Comparison of ENCODE assay signal across 15 cellular contexts in genomic region chr20:23141450-23142161, GRCh38. TPM values are rescaled to one million over a fixed set of nuclear protein-coding genes. Genes with fewer than 3 reads are reported as not detected.
DNase-seq lines count a peak whose midpoint lies in the region; ATAC-seq and TF ChIP-seq lines count a peak whose summit lies in the region.
"Had no signal": no experiment of that assay in that cellular context is flagged by ENCODE, and none has a peak within 500 bp of the region (broad histone marks: within the 10 kb centered on the region; RNA-seq: fewer than 3 reads in every experiment).

No MANE protein-coding gene starts in this region.

- H3K9me3 ChIP-seq in ascending aorta (no peaks in the 10 kb centered on the region), muscle layer of colon (ENCODE audit: low read length) (no peaks in the 10 kb centered on the region)
- H3K9me3 ChIP-seq in effector memory CD4-positive, alpha-beta T cell (ENCODE audit: control insufficient read depth, low read length) = no peaks in the 10 kb centered on the region

- H3K36me3 ChIP-seq in ascending aorta (no peaks in the 10 kb centered on the region), muscle layer of colon (ENCODE audit: insufficient read depth, low read length) (no peaks in the 10 kb centered on the region)
- no peaks in the 10 kb centered on the region for H3K36me3 ChIP-seq in effector memory CD4-positive, alpha-beta T cell (ENCODE audit: control insufficient read depth, insufficient read depth, low read length)

- no peak for TF ChIP-seq CTCF in ascending aorta (IDR thresholded peaks at IDR 0.05)

- H3K4me1 ChIP-seq in ascending aorta = peaks cover 11 to 38% of the 10 kb centered on the region in 2 donors
- peaks cover 4% of the 10 kb centered on the region for H3K4me1 ChIP-seq in muscle layer of colon (ENCODE audit: insufficient read depth, low read length)
- H3K4me1 ChIP-seq in effector memory CD4-positive, alpha-beta T cell (ENCODE audit: control insufficient read depth, insufficient read depth, low read length, poor library complexity, severe bottlenecking) = peaks cover 11% of the 10 kb centered on the region

- DNase-seq in stimulated activated naive CD8-positive, alpha-beta T cell treated with anti-CD3 and anti-CD28 coated beads, Interleukin-15, amount 100 ng/mL, for 72 hours = no peak
- DNase-seq in stimulated activated naive CD8-positive, alpha-beta T cell treated with anti-CD3 and anti-CD28 coated beads, Interleukin-15, Interleukin-2, amounts not matched to agents 100 U/mL and 50 U/mL, for 24 hours = no peak
- no peak for DNase-seq in ascending aorta (ENCODE audit: low spot score in 2 of 2)
- DNase-seq in effector memory CD4-positive, alpha-beta T cell = no peak
- no peak for DNase-seq in cerebellar cortex (ENCODE audit: low spot score)
- DNase-seq: C1 segment of cervical spinal cord, HCEC 1CT had no signal

- H3K4me3 ChIP-seq in ascending aorta (no peak overlapping the region), muscle layer of colon (ENCODE audit: low read depth in 1 of 2, low read length in 2 of 2) (no peak overlapping the region)
- no peak overlapping the region for H3K4me3 ChIP-seq in effector memory CD4-positive, alpha-beta T cell (ENCODE audit: insufficient read depth, low read depth, low read length, poor library complexity, severe bottlenecking)

- H3K27ac Mint-ChIP-seq in stimulated activated naive CD8-positive, alpha-beta T cell treated with anti-CD3 and anti-CD28 coated beads, Interleukin-15, amount 100 ng/mL, for 72 hours = peak overlapping the region; percentile 14 to 85
- H3K27ac Mint-ChIP-seq: activated CD4-positive, alpha-beta T cell treated with anti-CD3 and anti-CD28 coated beads for 36 hours; mesothelial cell of epicardium; progenitor cell of endocrine pancreas; stimulated activated naive CD8-positive, alpha-beta T cell treated with anti-CD3 and anti-CD28 coated beads, Interleukin-15, Interleukin-2, amounts not matched to agents 100 ng/mL and 50 ng/mL, for 24 hours had no signal

- H3K9me3 Mint-ChIP-seq in stimulated activated naive CD8-positive, alpha-beta T cell treated with anti-CD3 and anti-CD28 coated beads, Interleukin-15, amount 100 ng/mL, for 72 hours = no peaks in the 10 kb centered on the region
- H3K9me3 Mint-ChIP-seq: mesothelial cell of epicardium; stimulated activated naive CD8-positive, alpha-beta T cell treated with anti-CD3 and anti-CD28 coated beads, Interleukin-15, Interleukin-2, amounts not matched to agents 100 ng/mL and 50 ng/mL, for 24 hours had no signal

- H3K9ac ChIP-seq in muscle layer of colon (ENCODE audit: low read length) = no peak overlapping the region

- peaks cover 24% of the 10 kb centered on the region for H3K4me1 Mint-ChIP-seq in stimulated activated naive CD8-positive, alpha-beta T cell treated with anti-CD3 and anti-CD28 coated beads, Interleukin-15, amount 100 ng/mL, for 72 hours

- no peak overlapping the region for H3K4me3 Mint-ChIP-seq in stimulated activated naive CD8-positive, alpha-beta T cell treated with anti-CD3 and anti-CD28 coated beads, Interleukin-15, amount 100 ng/mL, for 72 hours
- H3K4me3 Mint-ChIP-seq: activated CD4-positive, alpha-beta T cell treated with anti-CD3 and anti-CD28 coated beads for 36 hours; mesothelial cell of epicardium; stimulated activated naive CD8-positive, alpha-beta T cell treated with anti-CD3 and anti-CD28 coated beads, Interleukin-15, Interleukin-2, amounts not matched to agents 100 ng/mL and 50 ng/mL, for 24 hours had no signal

- H3K27me3 Mint-ChIP-seq in stimulated activated naive CD8-positive, alpha-beta T cell treated with anti-CD3 and anti-CD28 coated beads, Interleukin-15, amount 100 ng/mL, for 72 hours = peaks cover 17% of the 10 kb centered on the region

- no peaks in the 10 kb centered on the region for H3K27me3 ChIP-seq in ascending aorta
- H3K27me3 ChIP-seq in muscle layer of colon (ENCODE audit: control insufficient read depth in 1 of 2, insufficient read depth in 2 of 2, low read length in 2 of 2) = no peaks in the 10 kb centered on the region
- H3K27me3 ChIP-seq in effector memory CD4-positive, alpha-beta T cell (replicated peaks; ENCODE audit: control insufficient read depth, insufficient read depth, low read length, poor library complexity, severe bottlenecking) = no peaks in the 10 kb centered on the region

- intact Hi-C loops in ascending aorta (cut with DNase I) = loop anchor here (2.0 to 10.0 kb wide), 3 partner anchors 15 to 283 kb away; partner anchors contain the start of gene NAPB

- H3K27ac ChIP-seq in ascending aorta = peak overlapping the region; percentile 93 to 96
- H3K27ac ChIP-seq in muscle layer of colon (ENCODE audit: low read depth, low read length) = peak overlapping the region; percentile 34
- H3K27ac ChIP-seq in effector memory CD4-positive, alpha-beta T cell (ENCODE audit: insufficient read depth, low read length, poor library complexity, severe bottlenecking) = no peak overlapping the region

- no peak for ATAC-seq in stimulated activated naive CD8-positive, alpha-beta T cell treated with anti-CD3 and anti-CD28 coated beads, Interleukin-15, amount 100 ng/mL, for 72 hours
- ATAC-seq in stimulated activated naive CD8-positive, alpha-beta T cell treated with anti-CD3 and anti-CD28 coated beads, Interleukin-15, Interleukin-2, amounts not matched to agents 100 U/mL and 50 U/mL, for 24 hours = no peak
- no peak for ATAC-seq in HG02970 (IDR thresholded peaks at IDR 0.05; ENCODE audit: low FRiP score, unreplicated experiment)

RNA-seq across cellular contexts. Expression of gene CD93, which starts 55.5 kb away (rescaled TPM):
- 206 TPM for total RNA-seq in ascending aorta
- total RNA-seq: G401, HT-29, progenitor cell of endocrine pancreas had no signal
